ENCODE assay signal across 1 cellular context in genomic region chr22:31754813-31755212, GRCh38.
TF ChIP-seq lines count a peak whose summit lies in the region.

No MANE protein-coding gene starts in this region.

TF ChIP-seq in K562, 482 proteins besides CTCF, POLR2A, EP300 and RAD21:
- TF ChIP-seq, protein P1, sequence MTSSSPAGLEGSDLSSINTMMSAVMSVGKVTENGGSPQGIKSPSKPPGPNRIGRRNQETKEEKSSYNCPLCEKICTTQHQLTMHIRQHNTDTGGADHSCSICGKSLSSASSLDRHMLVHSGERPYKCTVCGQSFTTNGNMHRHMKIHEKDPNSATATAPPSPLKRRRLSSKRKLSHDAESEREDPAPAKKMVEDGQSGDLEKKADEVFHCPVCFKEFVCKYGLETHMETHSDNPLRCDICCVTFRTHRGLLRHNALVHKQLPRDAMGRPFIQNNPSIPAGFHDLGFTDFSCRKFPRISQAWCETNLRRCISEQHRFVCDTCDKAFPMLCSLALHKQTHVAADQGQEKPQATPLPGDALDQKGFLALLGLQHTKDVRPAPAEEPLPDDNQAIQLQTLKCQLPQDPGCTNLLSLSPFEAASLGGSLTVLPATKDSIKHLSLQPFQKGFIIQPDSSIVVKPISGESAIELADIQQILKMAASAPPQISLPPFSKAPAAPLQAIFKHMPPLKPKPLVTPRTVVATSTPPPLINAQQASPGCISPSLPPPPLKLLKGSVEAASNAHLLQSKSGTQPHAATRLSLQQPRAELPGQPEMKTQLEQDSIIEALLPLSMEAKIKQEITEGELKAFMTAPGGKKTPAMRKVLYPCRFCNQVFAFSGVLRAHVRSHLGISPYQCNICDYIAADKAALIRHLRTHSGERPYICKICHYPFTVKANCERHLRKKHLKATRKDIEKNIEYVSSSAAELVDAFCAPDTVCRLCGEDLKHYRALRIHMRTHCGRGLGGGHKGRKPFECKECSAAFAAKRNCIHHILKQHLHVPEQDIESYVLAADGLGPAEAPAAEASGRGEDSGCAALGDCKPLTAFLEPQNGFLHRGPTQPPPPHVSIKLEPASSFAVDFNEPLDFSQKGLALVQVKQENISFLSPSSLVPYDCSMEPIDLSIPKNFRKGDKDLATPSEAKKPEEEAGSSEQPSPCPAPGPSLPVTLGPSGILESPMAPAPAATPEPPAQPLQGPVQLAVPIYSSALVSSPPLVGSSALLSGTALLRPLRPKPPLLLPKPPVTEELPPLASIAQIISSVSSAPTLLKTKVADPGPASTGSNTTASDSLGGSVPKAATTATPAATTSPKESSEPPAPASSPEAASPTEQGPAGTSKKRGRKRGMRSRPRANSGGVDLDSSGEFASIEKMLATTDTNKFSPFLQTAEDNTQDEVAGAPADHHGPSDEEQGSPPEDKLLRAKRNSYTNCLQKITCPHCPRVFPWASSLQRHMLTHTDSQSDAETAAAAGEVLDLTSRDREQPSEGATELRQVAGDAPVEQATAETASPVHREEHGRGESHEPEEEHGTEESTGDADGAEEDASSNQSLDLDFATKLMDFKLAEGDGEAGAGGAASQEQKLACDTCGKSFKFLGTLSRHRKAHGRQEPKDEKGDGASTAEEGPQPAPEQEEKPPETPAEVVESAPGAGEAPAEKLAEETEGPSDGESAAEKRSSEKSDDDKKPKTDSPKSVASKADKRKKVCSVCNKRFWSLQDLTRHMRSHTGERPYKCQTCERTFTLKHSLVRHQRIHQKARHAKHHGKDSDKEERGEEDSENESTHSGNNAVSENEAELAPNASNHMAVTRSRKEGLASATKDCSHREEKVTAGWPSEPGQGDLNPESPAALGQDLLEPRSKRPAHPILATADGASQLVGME (CRISPR knock-in tag; IDR thresholded peaks at IDR 0.05): no peak
- TF ChIP-seq, protein P2, sequence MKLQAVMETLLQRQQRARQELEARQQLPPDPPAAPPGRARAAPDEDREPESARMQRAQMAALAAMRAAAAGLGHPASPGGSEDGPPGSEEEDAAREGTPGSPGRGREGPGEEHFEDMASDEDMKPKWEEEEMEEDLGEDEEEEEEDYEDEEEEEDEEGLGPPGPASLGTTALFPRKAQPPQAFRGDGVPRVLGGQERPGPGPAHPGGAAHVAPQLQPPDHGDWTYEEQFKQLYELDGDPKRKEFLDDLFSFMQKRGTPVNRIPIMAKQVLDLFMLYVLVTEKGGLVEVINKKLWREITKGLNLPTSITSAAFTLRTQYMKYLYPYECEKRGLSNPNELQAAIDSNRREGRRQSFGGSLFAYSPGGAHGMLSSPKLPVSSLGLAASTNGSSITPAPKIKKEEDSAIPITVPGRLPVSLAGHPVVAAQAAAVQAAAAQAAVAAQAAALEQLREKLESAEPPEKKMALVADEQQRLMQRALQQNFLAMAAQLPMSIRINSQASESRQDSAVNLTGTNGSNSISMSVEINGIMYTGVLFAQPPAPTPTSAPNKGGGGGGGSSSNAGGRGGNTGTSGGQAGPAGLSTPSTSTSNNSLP (IDR thresholded peaks at IDR 0.05; ENCODE audit: borderline replicate concordance, low read depth, low read length): no peak
